ENCODE assay signal across 17 cellular contexts in genomic region chr19:42291437-42291815, GRCh38. TPM values are rescaled to one million over a fixed set of nuclear protein-coding genes. Genes with fewer than 3 reads are reported as not detected.
A peak's percentile ranks its signal among the peaks of the same experiment; 100 is the strongest.
DNase-seq lines count a peak whose midpoint lies in the region; ATAC-seq and TF ChIP-seq lines count a peak whose summit lies in the region.
"Had no signal": no experiment of that assay in that cellular context is flagged by ENCODE, and none has a peak within 500 bp of the region (broad histone marks: within the 10 kb centered on the region; RNA-seq: fewer than 3 reads in every experiment).

No MANE protein-coding gene starts in this region.

- H3K9me3 ChIP-seq in gastroesophageal sphincter = no peaks in the 10 kb centered on the region
- H3K9me3 ChIP-seq in left lung = no peaks in the 10 kb centered on the region
- H3K9me3 ChIP-seq: HAP-1 had no signal

- no peak for ATAC-seq in GM21360 (IDR thresholded peaks at IDR 0.05; ENCODE audit: unreplicated experiment)
- no peak for ATAC-seq in HG02798 (IDR thresholded peaks at IDR 0.05; ENCODE audit: poor library complexity, unreplicated experiment)
- ATAC-seq in gastroesophageal sphincter = no peak
- ATAC-seq in left lung = no peak
- ATAC-seq: left cardiac atrium had no signal

- TF ChIP-seq EP300 in gastroesophageal sphincter (IDR thresholded peaks at IDR 0.05) = no peak

- H3K4me1 ChIP-seq in gastroesophageal sphincter (peaks cover 0 to 30% (median 5%) of the 10 kb centered on the region in 3 donors), left lung (peaks cover 0 to 4% of the 10 kb centered on the region in 2 donors)
- H3K4me1 ChIP-seq: HAP-1 had no signal

- peaks cover 43% of the 10 kb centered on the region for H3K36me3 Mint-ChIP-seq in activated T-helper 2 cell treated with anti-CD3 and anti-CD28 coated beads, Interferon-gamma antibody, Interleukin-2, Interleukin-4, amounts not matched to agents 10 μg/mL and 5 μg/mL and 100 μg/mL, durations not matched to agents 14 hours and 24 hours and 36 hours (ENCODE audit: low read depth)

- H3K36me3 ChIP-seq in H7 (replicated peaks; ENCODE audit: control insufficient read depth, insufficient read depth, low read length) (peaks cover 14% of the 10 kb centered on the region), gastroesophageal sphincter (peaks cover 0 to 89% of the 10 kb centered on the region in 2 donors), left lung (peaks cover 0 to 89% of the 10 kb centered on the region in 2 donors)

- no peaks in the 10 kb centered on the region for H3K4me1 Mint-ChIP-seq in activated T-helper 2 cell treated with anti-CD3 and anti-CD28 coated beads, Interferon-gamma antibody, Interleukin-2, Interleukin-4, amounts not matched to agents 10 μg/mL and 5 μg/mL and 100 μg/mL, durations not matched to agents 14 hours and 24 hours and 36 hours (ENCODE audit: low read depth)

- DNase-seq in H7 (peak; percentile 84), mucosa of gallbladder (ENCODE audit: low spot score) (peak; percentile 60), left lung (no peak)
- no peak for DNase-seq in activated T-helper 2 cell treated with anti-CD3 and anti-CD28 coated beads, Interferon-gamma antibody, Interleukin-2, Interleukin-4, amounts not matched to agents 10 μg/mL and 5 μg/mL and 100 μg/mL, durations not matched to agents 14 hours and 24 hours and 36 hours (ENCODE audit: low spot score)
- DNase-seq: activated CD4-positive, CD25-positive, alpha-beta regulatory T cell treated with anti-CD3 and anti-CD28 coated beads, Interleukin-2, amount 50 U/mL, for 72 hours; DMS79; left cardiac atrium; NCI-H1048; NCI-H748 treated with DMSO at 0.1 percent for 48 hours had no signal

- 0 out of 2 replicates have a peak overlapping the region, but pooled peaks have one; percentile 13 for H3K27ac ChIP-seq in C4-2B
- peak overlapping the region in 1 of 4 donors; percentile 38 for H3K27ac ChIP-seq in gastroesophageal sphincter
- no peak overlapping the region for H3K27ac ChIP-seq in left lung

- no peaks in the 10 kb centered on the region for H3K27me3 Mint-ChIP-seq in activated T-helper 2 cell treated with anti-CD3 and anti-CD28 coated beads, Interferon-gamma antibody, Interleukin-2, Interleukin-4, amounts not matched to agents 10 μg/mL and 5 μg/mL and 100 μg/mL, durations not matched to agents 14 hours and 24 hours and 36 hours (ENCODE audit: low read depth)
- H3K27me3 Mint-ChIP-seq: activated naive CD8-positive, alpha-beta T cell treated with anti-CD3 and anti-CD28 coated beads, Interleukin-2, amount 10 ng/mL, durations not matched to agents 7 days and 5 days had no signal

- H3K4me3 Mint-ChIP-seq in activated T-helper 2 cell treated with anti-CD3 and anti-CD28 coated beads, Interferon-gamma antibody, Interleukin-2, Interleukin-4, amounts not matched to agents 10 μg/mL and 5 μg/mL and 100 μg/mL, durations not matched to agents 14 hours and 24 hours and 36 hours (ENCODE audit: low read depth) = no peak overlapping the region
- H3K4me3 Mint-ChIP-seq: activated naive CD8-positive, alpha-beta T cell treated with anti-CD3 and anti-CD28 coated beads, Interleukin-2, amount 10 ng/mL, durations not matched to agents 7 days and 5 days had no signal

- WGBS in gastroesophageal sphincter (ENCODE audit: low coverage in 1 of 2), 2 donors = 27 to 37% methylated on average over 7 to 8 of the region's 9 CpGs

- H3K27ac Mint-ChIP-seq in activated T-helper 2 cell treated with anti-CD3 and anti-CD28 coated beads, Interferon-gamma antibody, Interleukin-2, Interleukin-4, amounts not matched to agents 10 μg/mL and 5 μg/mL and 100 μg/mL, durations not matched to agents 14 hours and 24 hours and 36 hours = peak overlapping the region; percentile 19

- H3K9me3 Mint-ChIP-seq in activated T-helper 2 cell treated with anti-CD3 and anti-CD28 coated beads, Interferon-gamma antibody, Interleukin-2, Interleukin-4, amounts not matched to agents 10 μg/mL and 5 μg/mL and 100 μg/mL, durations not matched to agents 14 hours and 24 hours and 36 hours = no peaks in the 10 kb centered on the region
- H3K9me3 Mint-ChIP-seq: activated naive CD8-positive, alpha-beta T cell treated with anti-CD3 and anti-CD28 coated beads, Interleukin-2, amount 10 ng/mL, durations not matched to agents 7 days and 5 days had no signal

- H3K4me3 ChIP-seq in H7 (ENCODE audit: insufficient read depth, low read depth, low read length) = no peak overlapping the region
- H3K4me3 ChIP-seq in gastroesophageal sphincter = no peak overlapping the region
- H3K4me3 ChIP-seq in left lung = no peak overlapping the region
- H3K4me3 ChIP-seq: HAP-1 had no signal

- intact Hi-C loops in activated T-helper 2 cell treated with anti-CD3 and anti-CD28 coated beads, Interferon-gamma antibody, Interleukin-2, Interleukin-4, amounts not matched to agents 10 μg/mL and 5 μg/mL and 100 μg/mL, durations not matched to agents 14 hours and 24 hours and 36 hours (cut with micrococcal nuclease) = no loop called here
- intact Hi-C loops in left lung (cut with DNase I) = no loop called here

- no peak for TF ChIP-seq POLR2A in gastroesophageal sphincter (IDR thresholded peaks at IDR 0.05)

- H3K27me3 ChIP-seq in H7 (ENCODE audit: control insufficient read depth, insufficient read depth, low read length) = no peaks in the 10 kb centered on the region
- no peaks in the 10 kb centered on the region for H3K27me3 ChIP-seq in gastroesophageal sphincter
- no peaks in the 10 kb centered on the region for H3K27me3 ChIP-seq in left lung

- no peak for TF ChIP-seq CTCF in C4-2B (conservative IDR thresholded peaks at IDR 0.05)
- TF ChIP-seq CTCF in gastroesophageal sphincter (IDR thresholded peaks at IDR 0.05) = no peak
- TF ChIP-seq CTCF in left lung (IDR thresholded peaks at IDR 0.05) = no peak

RNA-seq across cellular contexts. Expression of gene PRR19, which starts 10.5 kb away (rescaled TPM):
- total RNA-seq in H7 (2014; rRNA removed; shearing (Covaris generic)) = 3.3 and 5.2 TPM in 2 replicates
- 0.74 and 0.91 TPM in 2 replicates for total RNA-seq in activated T-helper 2 cell treated with anti-CD3 and anti-CD28 coated beads, Interferon-gamma antibody, Interleukin-2, Interleukin-4, amounts not matched to agents 10 μg/mL and 5 μg/mL and 100 μg/mL, durations not matched to agents 14 hours and 24 hours and 36 hours
- total RNA-seq in mucosa of gallbladder (0.75 TPM), gastroesophageal sphincter (under 1 TPM in 1 of 4 donors, not detected in 3; 0.93 TPM), left lung (1 to 10 TPM; 1.1 TPM)
- total RNA-seq: bronchial epithelial cell had no signal

RNA-seq across cellular contexts. Expression of gene PAFAH1B3, which starts 11.0 kb away (rescaled TPM):
- total RNA-seq in H7 (2014; rRNA removed; shearing (Covaris generic)) = 96.5 and 152 TPM in 2 replicates
- 49.3 and 50.9 TPM in 2 replicates for total RNA-seq in activated T-helper 2 cell treated with anti-CD3 and anti-CD28 coated beads, Interferon-gamma antibody, Interleukin-2, Interleukin-4, amounts not matched to agents 10 μg/mL and 5 μg/mL and 100 μg/mL, durations not matched to agents 14 hours and 24 hours and 36 hours
- total RNA-seq in mucosa of gallbladder = 28.6 TPM
- 10 to 100 TPM in 1 of 4 donors, 1 to 10 TPM in 2, under 1 TPM in 1; 0.93 to 13.6 (median 5.8) TPM for total RNA-seq in gastroesophageal sphincter
- 10 to 100 TPM; 25.0 to 25.7 TPM for total RNA-seq in left lung

RNA-seq across cellular contexts. Expression of gene TMEM145, which starts 21.7 kb away (rescaled TPM):
- 0.38 and 0.41 TPM in 2 replicates for total RNA-seq in H7 (2014; rRNA removed; shearing (Covaris generic))
- total RNA-seq in activated T-helper 2 cell treated with anti-CD3 and anti-CD28 coated beads, Interferon-gamma antibody, Interleukin-2, Interleukin-4, amounts not matched to agents 10 μg/mL and 5 μg/mL and 100 μg/mL, durations not matched to agents 14 hours and 24 hours and 36 hours = 0.71 and 0.85 TPM in 2 replicates
- total RNA-seq in mucosa of gallbladder (0.63 TPM), gastroesophageal sphincter (under 1 TPM in 1 of 4 donors, not detected in 3; 0.27 TPM), left lung (under 1 TPM; 0.21 to 0.32 TPM)
- total RNA-seq: pulmonary artery endothelial cell had no signal

RNA-seq across cellular contexts. Expression of gene CIC, which starts 22.4 kb away (rescaled TPM):
- total RNA-seq in H7 (2014; rRNA removed; shearing (Covaris generic)) = 16.1 and 20.1 TPM in 2 replicates
- total RNA-seq in activated T-helper 2 cell treated with anti-CD3 and anti-CD28 coated beads, Interferon-gamma antibody, Interleukin-2, Interleukin-4, amounts not matched to agents 10 μg/mL and 5 μg/mL and 100 μg/mL, durations not matched to agents 14 hours and 24 hours and 36 hours = 68.3 and 69.3 TPM in 2 replicates
- total RNA-seq in mucosa of gallbladder = 93.4 TPM
- 10 to 100 TPM; 31.4 to 69.4 (median 49.0) TPM for total RNA-seq in gastroesophageal sphincter
- 10 to 100 TPM; 59.8 to 76.1 TPM for total RNA-seq in left lung

RNA-seq across cellular contexts. Expression of gene MEGF8, which starts 34.0 kb away (rescaled TPM):
- total RNA-seq in H7 (2014; rRNA removed; shearing (Covaris generic)) = 26.1 and 33.4 TPM in 2 replicates
- total RNA-seq in activated T-helper 2 cell treated with anti-CD3 and anti-CD28 coated beads, Interferon-gamma antibody, Interleukin-2, Interleukin-4, amounts not matched to agents 10 μg/mL and 5 μg/mL and 100 μg/mL, durations not matched to agents 14 hours and 24 hours and 36 hours = 9.7 and 10.3 TPM in 2 replicates
- total RNA-seq in mucosa of gallbladder (32.8 TPM), gastroesophageal sphincter (10 to 100 TPM; 13.9 to 44.4 (median 18.1) TPM), left lung (10 to 100 TPM; 15.7 to 24.9 TPM)

Comparison
In these comparisons a context has a peak if more than half of its experiments do, and no peak if none do; other contexts are left out.
1. DNase-seq: peak in H7 (single experiment) and mucosa of gallbladder (single experiment); none in activated T-helper 2 cell treated with anti-CD3 and anti-CD28 coated beads, Interferon-gamma antibody, Interleukin-2, Interleukin-4, amounts not matched to agents 10 μg/mL and 5 μg/mL and 100 μg/mL, durations not matched to agents 14 hours and 24 hours and 36 hours (single experiment) and left lung (0 of 2).